ENCODE assay signal across 1 cellular context in genomic region chr19:11496391-11497163, GRCh38.
A peak's percentile ranks its signal among the peaks of the same experiment; 100 is the strongest.
TF ChIP-seq lines count a peak whose summit lies in the region.

No MANE protein-coding gene starts in this region.

TF ChIP-seq in HepG2, 621 proteins besides CTCF, POLR2A, EP300 and RAD21:
- TF ChIP-seq MAX (IDR thresholded peaks at IDR 0.05), result no peak
- TF ChIP-seq SMC3 (IDR thresholded peaks at IDR 0.05; ENCODE audit: low read length), result peak; percentile 28; the same call in 1 of the 2 replicates
- no peak for TF ChIP-seq USF2 (IDR thresholded peaks at IDR 0.05; ENCODE audit: low read depth, low read length)
- TF ChIP-seq USF2 (CRISPR knock-in tag; IDR thresholded peaks at IDR 0.05; ENCODE audit: borderline replicate concordance), result no peak
- TF ChIP-seq TIGD3 (CRISPR knock-in tag; IDR thresholded peaks at IDR 0.05; ENCODE audit: borderline replicate concordance), result no peak
- peak; percentile 34; the same call in 1 of the 2 replicates for TF ChIP-seq ZFP91 (CRISPR knock-in tag; IDR thresholded peaks at IDR 0.05; ENCODE audit: borderline replicate concordance)
- TF ChIP-seq ZBTB33 (CRISPR knock-in tag; IDR thresholded peaks at IDR 0.05), result peak; percentile 83; the same call in 1 of the 2 replicates
- no peak for TF ChIP-seq ZNF660 (CRISPR knock-in tag; IDR thresholded peaks at IDR 0.05; ENCODE audit: borderline replicate concordance, low read depth)
- TF ChIP-seq EED (CRISPR knock-in tag; IDR thresholded peaks at IDR 0.05), result no peak
- peak; percentile 45 for TF ChIP-seq STAG1 (CRISPR knock-in tag; IDR thresholded peaks at IDR 0.05)
- no peak for TF ChIP-seq CBFB (CRISPR knock-in tag; IDR thresholded peaks at IDR 0.05)
- no peak for TF ChIP-seq ZNF883 (CRISPR knock-in tag; IDR thresholded peaks at IDR 0.05; ENCODE audit: not compliant biosample characterization)
- TF ChIP-seq ZBTB44 (CRISPR knock-in tag; IDR thresholded peaks at IDR 0.05), result no peak
- no peak for TF ChIP-seq ZNF619 (CRISPR knock-in tag; IDR thresholded peaks at IDR 0.05)
- no peak for TF ChIP-seq ZNF558 (CRISPR knock-in tag; IDR thresholded peaks at IDR 0.05; ENCODE audit: borderline replicate concordance)
- peak; percentile 74 for TF ChIP-seq ZNF770 (CRISPR knock-in tag; IDR thresholded peaks at IDR 0.05)
- TF ChIP-seq FOSL2 (CRISPR knock-in tag; IDR thresholded peaks at IDR 0.05), result peak; percentile 77
- no peak for TF ChIP-seq ZFX (CRISPR knock-in tag; IDR thresholded peaks at IDR 0.05; ENCODE audit: low read depth)
- TF ChIP-seq SP140L (CRISPR knock-in tag; IDR thresholded peaks at IDR 0.05; ENCODE audit: borderline replicate concordance), result no peak
